ENCODE assay signal across 30 cellular contexts in the genomic region with DNA sequence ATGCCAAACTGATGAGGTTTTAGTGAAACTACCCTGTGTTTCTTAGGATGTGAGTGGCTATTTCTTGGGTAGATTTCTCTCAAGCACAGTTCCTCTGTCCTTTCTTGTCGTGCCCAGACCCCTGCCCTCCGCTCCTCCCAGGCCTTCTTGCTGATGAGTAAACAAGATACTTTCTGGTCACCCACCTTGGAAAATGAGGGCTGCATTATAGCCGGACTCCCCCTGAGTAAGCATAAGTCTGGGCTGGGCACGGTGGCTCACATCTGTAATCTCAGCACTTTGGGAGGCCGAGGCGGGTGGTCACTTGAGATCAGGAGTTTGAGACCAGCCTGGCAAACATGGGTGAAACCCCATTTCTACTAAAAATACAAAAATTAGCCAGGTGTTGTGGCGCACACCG.
"Had no signal": no experiment of that assay in that cellular context is flagged by ENCODE, and none has a peak within 500 bp of the region (broad histone marks: within the 10 kb centered on the region; RNA-seq: fewer than 3 reads in every experiment).

No MANE protein-coding gene starts in this region.

- H3K27ac Mint-ChIP-seq: activated CD4-positive, alpha-beta memory T cell treated with anti-CD3 and anti-CD28 coated beads, Interleukin-2, amount 10 ng/mL, durations not matched to agents 7 days and 5 days; activated CD4-positive, alpha-beta T cell treated with anti-CD3 and anti-CD28 coated beads, Interleukin-2, amount 10 ng/mL, durations not matched to agents 7 days and 5 days; activated naive CD4-positive, alpha-beta T cell treated with anti-CD3 and anti-CD28 coated beads, Interleukin-2, amount 10 ng/mL, durations not matched to agents 7 days and 5 days; activated naive CD4-positive, alpha-beta T cell treated with anti-CD3 and anti-CD28 coated beads, Interleukin-2, amount 50 U/mL, for 72 hours; activated naive CD8-positive, alpha-beta T cell treated with anti-CD3 and anti-CD28 coated beads, Interleukin-2, amount 10 ng/mL, durations not matched to agents 7 days and 5 days; activated T-cell treated with anti-CD3 and anti-CD28 coated beads, Interleukin-2, amount 50 U/mL, for 24 hours; activated T-cell treated with anti-CD3 and anti-CD28 coated beads, Interleukin-2, amount 50 U/mL, for 72 hours; brain; effector memory CD8-positive, alpha-beta T cell had no signal

- H3K27me3 Mint-ChIP-seq: activated CD4-positive, alpha-beta memory T cell treated with anti-CD3 and anti-CD28 coated beads, Interleukin-2, amount 10 ng/mL, durations not matched to agents 7 days and 5 days; activated CD4-positive, alpha-beta T cell treated with anti-CD3 and anti-CD28 coated beads, Interleukin-2, amount 10 ng/mL, durations not matched to agents 7 days and 5 days; activated naive CD4-positive, alpha-beta T cell treated with anti-CD3 and anti-CD28 coated beads, Interleukin-2, amount 10 ng/mL, durations not matched to agents 7 days and 5 days; activated T-cell treated with anti-CD3 and anti-CD28 coated beads, Interleukin-2, amount 50 U/mL, for 24 hours; central memory CD8-positive, alpha-beta T cell; effector memory CD8-positive, alpha-beta T cell had no signal

- H3K27ac ChIP-seq: ascending aorta, breast epithelium, cardiac muscle cell, esophagus squamous epithelium, gastroesophageal sphincter, heart right ventricle, hepatocyte had no signal

- DNase-seq: activated CD4-positive, alpha-beta memory T cell treated with anti-CD3 and anti-CD28 coated beads, Interleukin-2, amount 10 ng/mL, durations not matched to agents 7 days and 5 days; activated CD4-positive, alpha-beta T cell treated with anti-CD3 and anti-CD28 coated beads for 1 hour; activated CD4-positive, alpha-beta T cell treated with anti-CD3 and anti-CD28 coated beads for 4 hours; activated CD4-positive, alpha-beta T cell treated with anti-CD3 and anti-CD28 coated beads, Interleukin-2, amount 10 ng/mL, durations not matched to agents 7 days and 5 days; activated CD4-positive, alpha-beta T cell treated with anti-CD3 and anti-CD28 coated beads, Interleukin-2, amount 50 U/mL, for 4 hours; activated CD8-positive, alpha-beta memory T cell treated with anti-CD3 and anti-CD28 coated beads, Interleukin-2, amount 50 U/mL, for 48 hours; activated gamma-delta T cell; activated naive CD4-positive, alpha-beta T cell; activated naive CD4-positive, alpha-beta T cell treated with anti-CD3 and anti-CD28 coated beads, Interleukin-2, amount 10 ng/mL, durations not matched to agents 7 days and 5 days; activated naive CD8-positive, alpha-beta T cell treated with anti-CD3 and anti-CD28 coated beads, Interleukin-2, amount 10 ng/mL, durations not matched to agents 7 days and 5 days; activated T-cell treated with anti-CD3 and anti-CD28 coated beads for 4 hours; activated T-cell treated with anti-CD3 and anti-CD28 coated beads, Interleukin-2, amount 50 U/mL, for 24 hours; activated T-cell treated with anti-CD3 and anti-CD28 coated beads, Interleukin-2, amount 50 U/mL, for 72 hours; cortex of kidney; dermis blood vessel endothelial cell; effector CD4-positive, alpha-beta T cell; effector memory CD8-positive, alpha-beta T cell; erythroblast; esophagus squamous epithelium; foreskin melanocyte; heart right ventricle; T-helper 2 cell had no signal

- ATAC-seq: activated naive CD4-positive, alpha-beta T cell treated with anti-CD3 and anti-CD28 coated beads, Interleukin-2, amount 50 U/mL, for 72 hours; activated T-cell treated with anti-CD3 and anti-CD28 coated beads, Interleukin-2, amount 50 U/mL, for 72 hours; effector memory CD8-positive, alpha-beta T cell; gastroesophageal sphincter; heart right ventricle had no signal

- H2AFZ ChIP-seq: hepatocyte had no signal

- H3K36me3 Mint-ChIP-seq: activated naive CD4-positive, alpha-beta T cell treated with anti-CD3 and anti-CD28 coated beads, Interleukin-2, amount 10 ng/mL, durations not matched to agents 7 days and 5 days; activated naive CD8-positive, alpha-beta T cell treated with anti-CD3 and anti-CD28 coated beads, Interleukin-2, amount 10 ng/mL, durations not matched to agents 7 days and 5 days; brain had no signal

- H3K4me1 ChIP-seq: ascending aorta, breast epithelium, gastroesophageal sphincter, heart right ventricle had no signal

- H3K9me3 Mint-ChIP-seq: activated CD4-positive, alpha-beta memory T cell treated with anti-CD3 and anti-CD28 coated beads, Interleukin-2, amount 10 ng/mL, durations not matched to agents 7 days and 5 days; activated CD4-positive, alpha-beta T cell treated with anti-CD3 and anti-CD28 coated beads, Interleukin-2, amount 10 ng/mL, durations not matched to agents 7 days and 5 days; activated naive CD4-positive, alpha-beta T cell treated with anti-CD3 and anti-CD28 coated beads, Interleukin-2, amount 10 ng/mL, durations not matched to agents 7 days and 5 days; activated naive CD8-positive, alpha-beta T cell treated with anti-CD3 and anti-CD28 coated beads, Interleukin-2, amount 10 ng/mL, durations not matched to agents 7 days and 5 days; activated T-cell treated with anti-CD3 and anti-CD28 coated beads, Interleukin-2, amount 50 U/mL, for 72 hours; brain; central memory CD8-positive, alpha-beta T cell; effector memory CD8-positive, alpha-beta T cell had no signal

- H3K4me2 ChIP-seq: hepatocyte had no signal

- H3K9me3 ChIP-seq: ascending aorta, breast epithelium, esophagus squamous epithelium, gastroesophageal sphincter had no signal

- H3K36me3 ChIP-seq: ascending aorta, breast epithelium, cardiac muscle cell, esophagus squamous epithelium, gastroesophageal sphincter, heart right ventricle had no signal

- H3K27me3 ChIP-seq: ascending aorta, breast epithelium, cardiac muscle cell, esophagus squamous epithelium, gastroesophageal sphincter, heart right ventricle, hepatocyte had no signal

- H3K4me3 ChIP-seq: ascending aorta, breast epithelium, cardiac muscle cell, esophagus squamous epithelium, gastroesophageal sphincter, heart right ventricle, hepatocyte had no signal

- H3K4me1 Mint-ChIP-seq: activated CD4-positive, alpha-beta memory T cell treated with anti-CD3 and anti-CD28 coated beads, Interleukin-2, amount 10 ng/mL, durations not matched to agents 7 days and 5 days; activated CD4-positive, alpha-beta T cell treated with anti-CD3 and anti-CD28 coated beads, Interleukin-2, amount 10 ng/mL, durations not matched to agents 7 days and 5 days; activated naive CD4-positive, alpha-beta T cell treated with anti-CD3 and anti-CD28 coated beads, Interleukin-2, amount 10 ng/mL, durations not matched to agents 7 days and 5 days; activated naive CD8-positive, alpha-beta T cell treated with anti-CD3 and anti-CD28 coated beads, Interleukin-2, amount 10 ng/mL, durations not matched to agents 7 days and 5 days; brain had no signal

- H3K79me2 ChIP-seq: hepatocyte had no signal

- H3K4me3 Mint-ChIP-seq: activated CD4-positive, alpha-beta memory T cell treated with anti-CD3 and anti-CD28 coated beads, Interleukin-2, amount 10 ng/mL, durations not matched to agents 7 days and 5 days; activated CD4-positive, alpha-beta T cell treated with anti-CD3 and anti-CD28 coated beads, Interleukin-2, amount 10 ng/mL, durations not matched to agents 7 days and 5 days; activated naive CD4-positive, alpha-beta T cell treated with anti-CD3 and anti-CD28 coated beads, Interleukin-2, amount 10 ng/mL, durations not matched to agents 7 days and 5 days; activated naive CD8-positive, alpha-beta T cell treated with anti-CD3 and anti-CD28 coated beads, Interleukin-2, amount 10 ng/mL, durations not matched to agents 7 days and 5 days; activated T-cell treated with anti-CD3 and anti-CD28 coated beads, Interleukin-2, amount 50 U/mL, for 24 hours; activated T-cell treated with anti-CD3 and anti-CD28 coated beads, Interleukin-2, amount 50 U/mL, for 72 hours; brain; central memory CD8-positive, alpha-beta T cell; effector memory CD8-positive, alpha-beta T cell had no signal
